In the genomic region with DNA sequence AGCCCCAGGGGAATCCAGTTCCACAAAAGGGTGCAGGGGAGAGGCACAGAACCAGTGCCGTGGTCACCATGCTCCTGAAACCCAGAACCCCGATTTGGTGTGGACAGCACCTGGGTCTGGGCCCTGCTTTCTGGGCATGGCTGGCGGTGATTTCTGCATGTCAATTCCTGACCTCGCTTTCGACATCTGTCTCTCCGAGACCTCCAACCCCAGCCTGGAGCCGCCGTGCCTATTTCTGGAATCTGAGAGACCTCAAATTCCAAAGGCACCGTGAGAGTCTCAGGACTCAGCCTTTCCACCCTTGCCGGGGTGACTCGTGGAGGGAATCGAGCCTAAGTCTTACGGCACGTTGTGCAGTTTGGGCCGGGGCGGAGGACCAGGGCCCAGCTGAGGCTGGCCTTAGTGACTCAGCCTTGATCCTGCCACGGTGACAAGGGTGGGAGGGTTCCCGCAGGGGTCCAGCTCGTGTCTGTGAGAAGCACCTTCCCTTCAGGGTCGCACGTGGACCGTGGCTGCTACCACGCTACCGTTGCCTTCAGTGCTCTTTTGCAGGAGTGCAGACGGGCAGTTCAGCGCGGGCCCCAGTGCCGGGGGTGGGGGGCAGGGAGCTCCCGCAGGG, we compare ENCODE assay signal across 18 cellular contexts.
"Had no signal": no experiment of that assay in that cellular context is flagged by ENCODE, and none has a peak within 500 bp of the region (broad histone marks: within the 10 kb centered on the region; RNA-seq: fewer than 3 reads in every experiment).

No MANE protein-coding gene starts in this region.

- H3K27me3 ChIP-seq: colonic mucosa, hepatocyte, right atrium auricular region, uterus had no signal

- H3K4me2 ChIP-seq: hepatocyte, smooth muscle cell had no signal

- H2AFZ ChIP-seq: hepatocyte had no signal

- H3K79me2 ChIP-seq: hepatocyte had no signal

- H3K27ac Mint-ChIP-seq: activated naive CD4-positive, alpha-beta T cell treated with anti-CD3 and anti-CD28 coated beads, Interleukin-2, amount 50 U/mL, for 72 hours; activated T-cell treated with anti-CD3 and anti-CD28 coated beads, Interleukin-2, amount 50 U/mL, for 72 hours; memory B cell; natural killer cell; progenitor cell of endocrine pancreas had no signal

- H3K36me3 ChIP-seq: colonic mucosa, esophagus squamous epithelium, left ventricle myocardium inferior, right atrium auricular region, thoracic aorta, uterus had no signal

- ATAC-seq: activated naive CD4-positive, alpha-beta T cell treated with anti-CD3 and anti-CD28 coated beads, Interleukin-2, amount 50 U/mL, for 72 hours; activated T-cell treated with anti-CD3 and anti-CD28 coated beads, Interleukin-2, amount 50 U/mL, for 72 hours; natural killer cell had no signal

- H3K27ac ChIP-seq: colonic mucosa, esophagus squamous epithelium, hepatocyte, left ventricle myocardium inferior, right atrium auricular region, thoracic aorta had no signal

- H3K4me3 Mint-ChIP-seq: activated T-cell treated with anti-CD3 and anti-CD28 coated beads, Interleukin-2, amount 50 U/mL, for 72 hours; memory B cell; natural killer cell had no signal

- H3K36me3 Mint-ChIP-seq: activated naive CD4-positive, alpha-beta T cell treated with anti-CD3 and anti-CD28 coated beads, Interleukin-2, amount 50 U/mL, for 72 hours; memory B cell; natural killer cell had no signal

- H3K9me3 Mint-ChIP-seq: activated naive CD4-positive, alpha-beta T cell treated with anti-CD3 and anti-CD28 coated beads, Interleukin-2, amount 50 U/mL, for 72 hours; activated T-cell treated with anti-CD3 and anti-CD28 coated beads, Interleukin-2, amount 50 U/mL, for 72 hours; memory B cell; natural killer cell had no signal

- DNase-seq: activated CD4-positive, alpha-beta T cell treated with anti-CD3 and anti-CD28 coated beads for 1 hour; activated CD4-positive, alpha-beta T cell treated with anti-CD3 and anti-CD28 coated beads, Interleukin-2, amount 50 U/mL, for 4 hours; activated gamma-delta T cell; activated T-cell treated with anti-CD3 and anti-CD28 coated beads, Interleukin-2, amount 50 U/mL, for 72 hours; colonic mucosa; esophagus squamous epithelium; kidney; left ventricle myocardium inferior; natural killer cell; occipital lobe had no signal

- H3K4me1 Mint-ChIP-seq: memory B cell, natural killer cell had no signal

- FAIRE-seq: kidney had no signal

- H3K4me3 ChIP-seq: colonic mucosa, esophagus squamous epithelium, hepatocyte, left ventricle myocardium inferior, right atrium auricular region, smooth muscle cell, thoracic aorta, uterus had no signal

- H3K9me3 ChIP-seq: colonic mucosa, esophagus squamous epithelium, left ventricle myocardium inferior, right atrium auricular region, thoracic aorta, uterus had no signal

- H3K4me1 ChIP-seq: colonic mucosa, left ventricle myocardium inferior, right atrium auricular region, uterus had no signal
